Comparison of ENCODE assay signal across 8 cellular contexts in genomic region chr1:226186124-226187018, GRCh38. TPM values are rescaled to one million over a fixed set of nuclear protein-coding genes. Genes with fewer than 3 reads are reported as not detected.
DNase-seq lines count a peak whose midpoint lies in the region; ATAC-seq and TF ChIP-seq lines count a peak whose summit lies in the region.

ACBD3 (minus strand) TSS chr1:226186741; CDS start chr1:226186675, 66 bp downstream.

- H3K27me3 ChIP-seq in upper lobe of right lung = no peaks in the 10 kb centered on the region

- H3K36me3 ChIP-seq in upper lobe of right lung = no peaks in the 10 kb centered on the region

- no peaks in the 10 kb centered on the region for H3K9me3 Mint-ChIP-seq in T-helper 1 cell treated with Interleukin-12 subunit alpha and Interleukin-12 subunit beta and Interleukin-4 antibody, amounts not matched to agents 30 μg/mL and 1 μg/mL, for 36 hours
- H3K9me3 Mint-ChIP-seq in progenitor cell of endocrine pancreas (ENCODE audit: low read depth) = no peaks in the 10 kb centered on the region

- DNase-seq in NCI-H1694 treated with DMSO at 0.1 percent for 48 hours (lab: John Stamatoyannopoulos, UW) (peak; percentile 83), amniotic epithelial cell (ENCODE audit: low read depth) (peak; percentile 81), left cardiac atrium (peak; percentile 92), progenitor cell of endocrine pancreas (ENCODE audit: low spot score, unreplicated experiment) (peak; percentile 71), upper lobe of right lung (peak; percentile 93)

- H3K4me3 ChIP-seq in upper lobe of right lung = peak within 1 kb of the TSS; percentile 75

- peak within 1 kb of the TSS; percentile 89 for H3K27ac ChIP-seq in upper lobe of right lung

- peaks cover 31% of the 10 kb centered on the region for H3K4me1 ChIP-seq in upper lobe of right lung

- no peak for TF ChIP-seq CTCF in progenitor cell of endocrine pancreas (IDR thresholded peaks at IDR 0.05; ENCODE audit: unreplicated experiment)
- peak; percentile 11 for TF ChIP-seq CTCF in upper lobe of right lung (IDR thresholded peaks at IDR 0.05)

- H3K27me3 Mint-ChIP-seq in T-helper 1 cell treated with Interleukin-12 subunit alpha and Interleukin-12 subunit beta and Interleukin-4 antibody, amounts not matched to agents 30 μg/mL and 1 μg/mL, for 36 hours (ENCODE audit: low read depth) = no peaks in the 10 kb centered on the region
- H3K27me3 Mint-ChIP-seq in progenitor cell of endocrine pancreas = no peaks in the 10 kb centered on the region

- intact Hi-C loops in left cardiac atrium (cut with DNase I) (no loop called here), upper lobe of right lung (cut with DNase I) (no loop called here)

- peaks cover 9% of the 10 kb centered on the region for H3K36me3 Mint-ChIP-seq in T-helper 1 cell treated with Interleukin-12 subunit alpha and Interleukin-12 subunit beta and Interleukin-4 antibody, amounts not matched to agents 30 μg/mL and 1 μg/mL, for 36 hours (ENCODE audit: low read depth)
- H3K36me3 Mint-ChIP-seq in progenitor cell of endocrine pancreas (ENCODE audit: insufficient read depth) = peaks cover 3% of the 10 kb centered on the region

- peak within 1 kb of the TSS; percentile 97 for H3K4me3 Mint-ChIP-seq in T-helper 1 cell treated with Interleukin-12 subunit alpha and Interleukin-12 subunit beta and Interleukin-4 antibody, amounts not matched to agents 30 μg/mL and 1 μg/mL, for 36 hours
- peak within 1 kb of the TSS; percentile 89 for H3K4me3 Mint-ChIP-seq in progenitor cell of endocrine pancreas (ENCODE audit: low read depth)

- peaks cover 23% of the 10 kb centered on the region for H3K4me1 Mint-ChIP-seq in T-helper 1 cell treated with Interleukin-12 subunit alpha and Interleukin-12 subunit beta and Interleukin-4 antibody, amounts not matched to agents 30 μg/mL and 1 μg/mL, for 36 hours (ENCODE audit: low read depth)
- H3K4me1 Mint-ChIP-seq in progenitor cell of endocrine pancreas (ENCODE audit: low read depth) = peaks cover 18% of the 10 kb centered on the region

- H3K9me3 ChIP-seq in upper lobe of right lung = no peaks in the 10 kb centered on the region

- peak within 1 kb of the TSS; percentile 94 for H3K27ac Mint-ChIP-seq in T-helper 1 cell treated with Interleukin-12 subunit alpha and Interleukin-12 subunit beta and Interleukin-4 antibody, amounts not matched to agents 30 μg/mL and 1 μg/mL, for 36 hours
- peak within 1 kb of the TSS; percentile 96 for H3K27ac Mint-ChIP-seq in progenitor cell of endocrine pancreas

- ATAC-seq in GM18498 (IDR thresholded peaks at IDR 0.05; ENCODE audit: unreplicated experiment) = peak; percentile 96
- peak; percentile 94 for ATAC-seq in HG02885 (IDR thresholded peaks at IDR 0.05; ENCODE audit: poor library complexity, unreplicated experiment)
- peak; percentile 98 for ATAC-seq in left cardiac atrium
- ATAC-seq in upper lobe of right lung = peak; percentile 98

RNA-seq across cellular contexts. Expression of gene ACBD3, which starts in this region (rescaled TPM):
- total RNA-seq in left cardiac atrium (10 to 100 TPM; 25.4 to 40.8 TPM), progenitor cell of endocrine pancreas (29.3 and 31.6 TPM in 2 replicates), upper lobe of right lung (42.2 TPM)

Comparison
In these comparisons a context has a peak if more than half of its experiments do, and no peak if none do; other contexts are left out.
1. Peak in every context shown above with its lines: DNase-seq, ATAC-seq, H3K4me3 ChIP-seq and H3K27ac ChIP-seq.